6 cellular contexts compared by ENCODE assay signal in the genomic region with DNA sequence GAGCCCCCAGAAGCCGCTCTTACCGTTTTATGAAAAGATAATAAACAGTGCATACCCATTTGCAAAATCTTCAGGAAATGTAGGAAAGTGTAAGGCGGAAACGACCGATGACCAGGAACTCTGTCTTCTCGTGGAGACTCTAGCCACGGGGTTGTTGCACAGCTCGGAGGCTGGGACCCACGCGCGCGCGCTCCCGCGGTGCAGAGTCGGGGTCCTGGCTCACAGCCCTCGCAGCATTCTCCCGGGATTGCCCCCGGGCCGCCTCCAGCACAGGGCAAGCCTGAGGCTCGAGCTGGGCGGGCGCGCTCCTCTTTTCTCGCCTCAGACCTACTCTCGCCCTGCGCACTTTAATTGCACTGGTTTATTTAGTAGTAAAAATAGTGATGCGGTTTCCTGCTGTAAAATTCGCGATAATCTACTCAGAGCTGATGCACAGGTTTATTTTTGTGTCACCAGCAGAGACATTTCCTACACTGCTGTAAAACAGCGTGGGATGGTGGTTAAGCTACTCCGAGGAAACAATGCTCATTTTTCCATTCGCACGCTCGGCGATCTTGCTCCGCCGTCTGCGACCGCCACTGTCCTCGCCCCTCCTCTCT.
DNase-seq lines count a peak whose midpoint lies in the region; ATAC-seq and TF ChIP-seq lines count a peak whose summit lies in the region.

No MANE protein-coding gene starts in this region.

- DNase-seq in HL-60 (ENCODE audit: low read depth in 1 of 2, low spot score in 1 of 2) (no peak), adipocyte (ENCODE audit: low read depth) (peak; percentile 73), NOMO-1 (lab: John Stamatoyannopoulos, UW; ENCODE audit: unreplicated experiment in 2 of 2) (no peak)
- no peak for DNase-seq in effector CD4-positive, alpha-beta T cell

- peak overlapping the region; percentile 86 for H3K4me3 ChIP-seq in HL-60 (replicated peaks; ENCODE audit: insufficient read depth, low read length)
- peak overlapping the region; percentile 98 for H3K4me3 ChIP-seq in adipocyte (ENCODE audit: low read length)
- peak overlapping the region; percentile 90 to 98 for H3K4me3 ChIP-seq in mucosa of rectum (ENCODE audit: low read length in 2 of 2)

- no peaks in the 10 kb centered on the region for H3K27me3 ChIP-seq in HL-60 (ENCODE audit: insufficient read depth, poor library complexity, severe bottlenecking)
- H3K27me3 ChIP-seq in adipocyte (replicated peaks; ENCODE audit: control insufficient read depth, insufficient read depth, low read length), result no peaks in the 10 kb centered on the region
- H3K27me3 ChIP-seq in mucosa of rectum (ENCODE audit: control insufficient read depth in 2 of 2, insufficient read depth in 2 of 2, low read length in 2 of 2), result no peaks in the 10 kb centered on the region

- no peaks in the 10 kb centered on the region for H3K9me3 ChIP-seq in adipocyte (ENCODE audit: control insufficient read depth, low read length)
- H3K9me3 ChIP-seq in mucosa of rectum (ENCODE audit: control insufficient read depth in 2 of 2, low read length in 2 of 2), result no peaks in the 10 kb centered on the region

- H3K27ac ChIP-seq in HL-60 (replicated peaks) (peak overlapping the region; percentile 83), mucosa of rectum (ENCODE audit: low read depth in 2 of 2, low read length in 2 of 2) (peak overlapping the region; percentile 72 to 75)

- H3K4me1 ChIP-seq in adipocyte (ENCODE audit: control insufficient read depth, insufficient read depth, low read length) (peaks cover 21% of the 10 kb centered on the region), mucosa of rectum (ENCODE audit: control insufficient read depth in 2 of 2, insufficient read depth in 2 of 2, low read length in 2 of 2) (peaks cover 15% of the 10 kb centered on the region in 2 donors)

- H3K36me3 ChIP-seq in adipocyte (ENCODE audit: control insufficient read depth, insufficient read depth, low read length, severe bottlenecking) (no peaks in the 10 kb centered on the region), mucosa of rectum (ENCODE audit: control insufficient read depth in 2 of 2, insufficient read depth in 2 of 2, low read length in 2 of 2) (no peaks in the 10 kb centered on the region)

- H3K9ac ChIP-seq in adipocyte (ENCODE audit: low read length) (peak overlapping the region; percentile 88), mucosa of rectum (ENCODE audit: low read depth in 1 of 2, low read length in 2 of 2) (peak overlapping the region; percentile 88 to 91)

- no peak for ATAC-seq in HG03280 (IDR thresholded peaks at IDR 0.05; ENCODE audit: unreplicated experiment)

- no peak for TF ChIP-seq CTCF in HL-60 (IDR thresholded peaks at IDR 0.05; ENCODE audit: insufficient read depth, low read length)
